Comparison of ENCODE assay signal across 10 cellular contexts in genomic region chr2:85996591-85996990, GRCh38.
DNase-seq lines count a peak whose midpoint lies in the region; ATAC-seq lines count a peak whose summit lies in the region.
"Had no signal": no experiment of that assay in that cellular context is flagged by ENCODE, and none has a peak within 500 bp of the region (broad histone marks: within the 10 kb centered on the region; RNA-seq: fewer than 3 reads in every experiment).

No MANE protein-coding gene starts in this region.

- H4K91ac ChIP-seq in trophoblast cell (ENCODE audit: low read depth, low read length): peak overlapping the region; percentile 97

- no peak overlapping the region for H2AFZ ChIP-seq in trophoblast cell (ENCODE audit: insufficient read depth, low read length, poor library complexity)

- H3K79me2 ChIP-seq in trophoblast cell (ENCODE audit: control insufficient read depth, insufficient read depth, low read length, poor library complexity): peaks cover 8% of the 10 kb centered on the region

- no peak overlapping the region for H3K23ac ChIP-seq in trophoblast cell (ENCODE audit: low read length)

- ATAC-seq in GM18502 (IDR thresholded peaks at IDR 0.05; ENCODE audit: poor library complexity, unreplicated experiment): no peak

- H3K4me3 ChIP-seq in SJSA1: no peak overlapping the region
- H3K4me3 ChIP-seq in trophoblast cell (ENCODE audit: low read depth, low read length): no peak overlapping the region
- H3K4me3 ChIP-seq: lung had no signal

- peak; percentile 92 for DNase-seq in COLO829 (ENCODE audit: low spot score)
- peak in 1 of 2 experiments; percentile 18 for DNase-seq in SJSA1 (ENCODE audit: low read depth in 1 of 2, low spot score in 2 of 2)
- DNase-seq in globus pallidus (ENCODE audit: low spot score): peak; percentile 41
- DNase-seq in trophoblast cell: no peak
- DNase-seq in AML-193 (lab: John Stamatoyannopoulos, UW): no peak
- DNase-seq in stimulated activated naive CD4-positive, alpha-beta T cell (lab: John Stamatoyannopoulos, UW): no peak
- no peak for DNase-seq in cerebellum (ENCODE audit: low spot score)
- DNase-seq: effector memory CD4-positive, alpha-beta T cell had no signal

- H3K4me2 ChIP-seq in trophoblast cell (ENCODE audit: low read length): no peak overlapping the region

- peak overlapping the region; percentile 75 for H2BK12ac ChIP-seq in trophoblast cell (ENCODE audit: low read length)

- H3K79me1 ChIP-seq in trophoblast cell (ENCODE audit: low read length): peaks cover 30% of the 10 kb centered on the region

- H4K8ac ChIP-seq in trophoblast cell (ENCODE audit: low read depth, low read length): peak overlapping the region; percentile 3

- no peak overlapping the region for H3K9ac ChIP-seq in trophoblast cell (ENCODE audit: low read length)

- H3K4me1 ChIP-seq in SJSA1 (replicated peaks): peaks cover 79% of the 10 kb centered on the region
- H3K4me1 ChIP-seq in trophoblast cell (ENCODE audit: control insufficient read depth in 1 of 2, insufficient read depth in 2 of 2, low read length in 2 of 2): peaks cover 33 to 46% of the 10 kb centered on the region in 2 experiments

- H3K9me3 ChIP-seq in SJSA1 (replicated peaks) (no peaks in the 10 kb centered on the region), trophoblast cell (ENCODE audit: insufficient read depth, low read depth, low read length) (no peaks in the 10 kb centered on the region)

- peak overlapping the region; percentile 57 for H3K4ac ChIP-seq in trophoblast cell (ENCODE audit: low read depth, low read length)

- WGBS in trophoblast cell (ENCODE audit: extremely low coverage, insufficient coverage, insufficient read length): no CpG with 5 or more reads among the region's 2 CpGs

- no peaks in the 10 kb centered on the region for H3K27me3 ChIP-seq in SJSA1 (replicated peaks)
- H3K27me3 ChIP-seq in trophoblast cell (ENCODE audit: insufficient read depth, low read length): no peaks in the 10 kb centered on the region

- H3K27ac ChIP-seq in SJSA1: peak overlapping the region; percentile 94
- peak overlapping the region; percentile 87 for H3K27ac ChIP-seq in trophoblast cell (ENCODE audit: low read depth, low read length)

- peak overlapping the region; percentile 75 for H2AK5ac ChIP-seq in trophoblast cell (ENCODE audit: low read length)

- H3K36me3 ChIP-seq in SJSA1 (no peaks in the 10 kb centered on the region), trophoblast cell (ENCODE audit: control insufficient read depth in 1 of 2, insufficient read depth in 2 of 2, low read length in 2 of 2) (no peaks in the 10 kb centered on the region)

- H2BK120ac ChIP-seq in trophoblast cell (ENCODE audit: insufficient read depth, low read length, poor library complexity): peak overlapping the region; percentile 99

- H2BK5ac ChIP-seq in trophoblast cell (ENCODE audit: low read depth, low read length, poor library complexity): peak overlapping the region; percentile 81

- no peak overlapping the region for H4K12ac ChIP-seq in trophoblast cell (ENCODE audit: low read depth, low read length)

- H3K14ac ChIP-seq in trophoblast cell (ENCODE audit: low read length): peak overlapping the region; percentile 66

- H3K18ac ChIP-seq in trophoblast cell (ENCODE audit: low read length): peak overlapping the region; percentile 51

Comparison
In these comparisons a context has a peak if more than half of its experiments do, and no peak if none do; other contexts are left out.
1. DNase-seq: peak in COLO829 (single experiment) and globus pallidus (single experiment); none in trophoblast cell (0 of 2), AML-193 (0 of 2), stimulated activated naive CD4-positive, alpha-beta T cell (0 of 6) and cerebellum (single experiment).